Comparison of ENCODE assay signal across 26 cellular contexts in the genomic region with DNA sequence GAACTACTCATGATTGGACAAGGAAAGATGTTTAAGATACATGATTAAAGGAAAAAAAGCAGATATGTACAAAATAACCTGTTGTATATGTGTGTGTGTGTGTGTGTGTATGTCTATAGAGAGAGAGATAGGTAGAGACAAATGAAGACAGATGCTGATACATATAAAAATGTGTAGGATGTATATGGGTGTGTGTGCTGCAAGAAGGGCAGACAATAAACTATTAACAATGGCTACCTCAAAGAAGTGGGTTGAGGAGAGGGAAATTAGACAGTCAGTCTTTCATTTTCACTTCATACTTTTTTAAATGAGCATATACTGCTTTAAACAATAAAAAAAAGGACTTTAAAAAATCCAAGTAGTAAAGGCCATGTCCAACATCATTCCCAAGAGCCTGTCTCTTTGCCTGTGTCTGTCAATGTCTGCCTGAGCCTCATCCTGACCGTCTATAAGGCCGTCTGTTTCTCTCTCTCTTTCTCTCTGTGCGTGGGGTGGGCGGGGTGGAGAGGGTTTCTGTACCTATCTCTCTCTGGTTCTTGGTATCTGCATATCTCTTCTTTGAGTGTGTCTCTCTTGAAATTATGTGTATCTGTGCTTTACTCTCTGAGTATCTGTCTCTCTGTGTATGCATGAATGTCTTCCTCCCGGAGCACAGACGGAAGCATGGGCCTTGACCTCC.
DNase-seq lines count a peak whose midpoint lies in the region; ATAC-seq, FAIRE-seq and TF ChIP-seq lines count a peak whose summit lies in the region.
"Had no signal": no experiment of that assay in that cellular context is flagged by ENCODE, and none has a peak within 500 bp of the region (broad histone marks: within the 10 kb centered on the region; RNA-seq: fewer than 3 reads in every experiment).

No MANE protein-coding gene starts in this region.

- H3K27ac Mint-ChIP-seq in activated CD4-positive, alpha-beta T cell treated with anti-CD3 and anti-CD28 coated beads, Interleukin-2, amount 10 ng/mL, durations not matched to agents 24 days and 14 days, result peak overlapping the region; percentile 2
- peak overlapping the region; percentile 8 for H3K27ac Mint-ChIP-seq in activated T-helper 17 cell treated with anti-CD3 and anti-CD28 coated beads, Interleukin-2, amount 50 U/mL, for 72 hours
- H3K27ac Mint-ChIP-seq in osteocyte (ENCODE audit: unreplicated experiment), result no peak overlapping the region
- H3K27ac Mint-ChIP-seq: activated naive CD4-positive, alpha-beta T cell treated with anti-CD3 and anti-CD28 coated beads, Interleukin-2, amount 50 U/mL, for 24 hours; endodermal cell; nephron progenitor cell had no signal

- H3K4me3 Mint-ChIP-seq in activated CD4-positive, alpha-beta T cell treated with anti-CD3 and anti-CD28 coated beads, Interleukin-2, amount 10 ng/mL, durations not matched to agents 24 days and 14 days, result no peak overlapping the region
- H3K4me3 Mint-ChIP-seq in activated T-helper 17 cell treated with anti-CD3 and anti-CD28 coated beads, Interleukin-2, amount 50 U/mL, for 72 hours, result peak overlapping the region; percentile 41
- no peak overlapping the region for H3K4me3 Mint-ChIP-seq in osteocyte (ENCODE audit: unreplicated experiment)
- H3K4me3 Mint-ChIP-seq: activated naive CD4-positive, alpha-beta T cell treated with anti-CD3 and anti-CD28 coated beads, Interleukin-2, amount 50 U/mL, for 24 hours; endodermal cell; nephron progenitor cell had no signal

- no peaks in the 10 kb centered on the region for H3K36me3 ChIP-seq in pancreas
- H3K36me3 ChIP-seq: ascending aorta, ovary, thoracic aorta had no signal

- WGBS in pancreas, 2 donors, result 94 to 97% methylated on average over 6 of the region's 6 CpGs

- no peak for FAIRE-seq in pancreas (lab: Jason Lieb, UNC)
- FAIRE-seq: HepG2, urothelium cell line had no signal

- ATAC-seq in activated T-helper 17 cell treated with anti-CD3 and anti-CD28 coated beads, Interleukin-2, amount 50 U/mL, for 72 hours (replicated peaks), result peak; percentile 75
- no peak for ATAC-seq in pancreas
- ATAC-seq: HepG2, mucosa of descending colon had no signal

- no peak overlapping the region for H3K27ac ChIP-seq in pancreas
- H3K27ac ChIP-seq: ascending aorta, esophagus squamous epithelium, HL-60, ovary, RWPE1, thoracic aorta had no signal

- H3K9me3 Mint-ChIP-seq in activated CD4-positive, alpha-beta T cell treated with anti-CD3 and anti-CD28 coated beads, Interleukin-2, amount 10 ng/mL, durations not matched to agents 24 days and 14 days, result peaks cover 12% of the 10 kb centered on the region
- no peaks in the 10 kb centered on the region for H3K9me3 Mint-ChIP-seq in activated T-helper 17 cell treated with anti-CD3 and anti-CD28 coated beads, Interleukin-2, amount 50 U/mL, for 72 hours
- H3K9me3 Mint-ChIP-seq in osteocyte (ENCODE audit: unreplicated experiment), result no peaks in the 10 kb centered on the region
- H3K9me3 Mint-ChIP-seq: activated naive CD4-positive, alpha-beta T cell treated with anti-CD3 and anti-CD28 coated beads, Interleukin-2, amount 50 U/mL, for 24 hours had no signal

- no peak for DNase-seq in activated CD4-positive, alpha-beta T cell treated with anti-CD3 and anti-CD28 coated beads, Interleukin-2, amount 10 ng/mL, durations not matched to agents 24 days and 14 days
- DNase-seq in activated CD4-positive, alpha-beta T cell treated with anti-CD3 and anti-CD28 coated beads, Interleukin-2, amount 50 U/mL, for 4 hours, result no peak
- DNase-seq in stimulated activated naive CD4-positive, alpha-beta T cell treated with Interleukin-2 at 50 U/mL for 16 hours (lab: John Stamatoyannopoulos, UW), result peak; percentile 8
- DNase-seq in stimulated activated naive CD4-positive, alpha-beta T cell (lab: John Stamatoyannopoulos, UW), result no peak
- DNase-seq in osteocyte (ENCODE audit: extremely low spot score, unreplicated experiment) (no peak), pancreas (no peak), DMS114 treated with DMSO at 0.1 percent for 48 hours (lab: John Stamatoyannopoulos, UW; ENCODE audit: unreplicated experiment) (no peak)
- DNase-seq: DMS53, endodermal cell, esophagus squamous epithelium, mucosa of descending colon, MV-4-11, NCI-H1436 treated with DMSO at 0.1 percent for 48 hours, NCI-H446, NCI-H774, nephron progenitor cell, ovary had no signal

- no peaks in the 10 kb centered on the region for H3K27me3 Mint-ChIP-seq in activated CD4-positive, alpha-beta T cell treated with anti-CD3 and anti-CD28 coated beads, Interleukin-2, amount 10 ng/mL, durations not matched to agents 24 days and 14 days
- H3K27me3 Mint-ChIP-seq in activated T-helper 17 cell treated with anti-CD3 and anti-CD28 coated beads, Interleukin-2, amount 50 U/mL, for 72 hours, result no peaks in the 10 kb centered on the region
- H3K27me3 Mint-ChIP-seq in osteocyte (ENCODE audit: unreplicated experiment), result no peaks in the 10 kb centered on the region
- H3K27me3 Mint-ChIP-seq: activated naive CD4-positive, alpha-beta T cell treated with anti-CD3 and anti-CD28 coated beads, Interleukin-2, amount 50 U/mL, for 24 hours had no signal

- TF ChIP-seq CTCF in osteocyte (IDR thresholded peaks at IDR 0.05), result no peak
- TF ChIP-seq CTCF in pancreas (IDR thresholded peaks at IDR 0.05), result no peak

- H3K27me3 ChIP-seq in pancreas, result no peaks in the 10 kb centered on the region
- H3K27me3 ChIP-seq: ascending aorta, esophagus squamous epithelium, ovary had no signal

- intact Hi-C loops in activated CD4-positive, alpha-beta T cell treated with anti-CD3 and anti-CD28 coated beads, Interleukin-2, amount 10 ng/mL, durations not matched to agents 24 days and 14 days (cut with micrococcal nuclease), result no loop called here
- intact Hi-C loops in pancreas (cut with DNase I), result no loop called here

- peaks cover 24% of the 10 kb centered on the region for H3K36me3 Mint-ChIP-seq in activated CD4-positive, alpha-beta T cell treated with anti-CD3 and anti-CD28 coated beads, Interleukin-2, amount 10 ng/mL, durations not matched to agents 24 days and 14 days (ENCODE audit: low read depth)
- H3K36me3 Mint-ChIP-seq in activated T-helper 17 cell treated with anti-CD3 and anti-CD28 coated beads, Interleukin-2, amount 50 U/mL, for 72 hours (ENCODE audit: low read depth), result peaks cover 15% of the 10 kb centered on the region
- H3K36me3 Mint-ChIP-seq in osteocyte (ENCODE audit: unreplicated experiment), result peaks cover 3% of the 10 kb centered on the region

- H3K9me3 ChIP-seq in pancreas, result no peaks in the 10 kb centered on the region
- H3K9me3 ChIP-seq: ascending aorta, ovary, thoracic aorta had no signal

- peaks cover 19% of the 10 kb centered on the region for H3K4me1 Mint-ChIP-seq in activated CD4-positive, alpha-beta T cell treated with anti-CD3 and anti-CD28 coated beads, Interleukin-2, amount 10 ng/mL, durations not matched to agents 24 days and 14 days
- peaks cover 41% of the 10 kb centered on the region for H3K4me1 Mint-ChIP-seq in activated T-helper 17 cell treated with anti-CD3 and anti-CD28 coated beads, Interleukin-2, amount 50 U/mL, for 72 hours
- peaks cover 6% of the 10 kb centered on the region for H3K4me1 Mint-ChIP-seq in osteocyte (ENCODE audit: unreplicated experiment)
- H3K4me1 Mint-ChIP-seq: endodermal cell had no signal

- peaks cover 0 to 8% (median 0%) of the 10 kb centered on the region in 3 donors for H3K4me1 ChIP-seq in pancreas

- H3K4me3 ChIP-seq in pancreas, result no peak overlapping the region
- H3K4me3 ChIP-seq: ascending aorta, esophagus squamous epithelium, lung, mucosa of descending colon, ovary, thoracic aorta had no signal
